ENCODE assay signal across 16 cellular contexts in the genomic region with DNA sequence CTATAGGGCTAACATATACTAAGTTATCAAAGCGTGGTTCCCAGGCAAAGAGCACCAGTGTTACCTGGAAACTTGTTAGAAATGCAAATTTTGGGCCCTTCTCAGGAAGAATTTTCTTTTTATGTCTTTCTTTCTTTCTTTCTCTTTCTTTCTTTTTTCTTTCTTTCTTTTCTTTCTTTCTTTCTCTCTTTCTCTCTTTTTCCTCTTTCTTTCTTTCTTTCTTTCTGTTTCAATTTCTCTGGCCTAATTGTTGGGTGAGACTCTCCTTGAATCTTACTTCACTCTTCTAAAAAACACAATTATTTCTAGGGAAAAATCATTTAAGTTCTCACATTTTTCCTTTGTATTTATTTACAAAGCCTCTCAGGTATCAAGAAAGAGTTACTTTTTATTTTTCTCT. TPM values are rescaled to one million over a fixed set of nuclear protein-coding genes. Genes with fewer than 3 reads are reported as not detected.
DNase-seq lines count a peak whose midpoint lies in the region; ATAC-seq and TF ChIP-seq lines count a peak whose summit lies in the region.
"Had no signal": no experiment of that assay in that cellular context is flagged by ENCODE, and none has a peak within 500 bp of the region (broad histone marks: within the 10 kb centered on the region; RNA-seq: fewer than 3 reads in every experiment).

No MANE protein-coding gene starts in this region.

- TF ChIP-seq POLR2A in IMR-90 (IDR thresholded peaks at IDR 0.05; ENCODE audit: low read depth, low read length) (no peak), Peyer's patch (IDR thresholded peaks at IDR 0.05) (no peak)

- DNase-seq in activated CD8-positive, alpha-beta memory T cell treated with anti-CD3 and anti-CD28 coated beads, Interleukin-2, amount 10 ng/mL, durations not matched to agents 7 days and 5 days, result no peak
- no peak for DNase-seq in activated CD8-positive, alpha-beta memory T cell treated with anti-CD3 and anti-CD28 coated beads, Interleukin-2, amount 50 U/mL, for 4 hours
- no peak for DNase-seq in IMR-90
- DNase-seq in naive thymus-derived CD4-positive, alpha-beta T cell, result no peak
- DNase-seq in T-cell, result no peak
- no peak for DNase-seq in G401 (ENCODE audit: low spot score)
- no peak for DNase-seq in Peyer's patch
- DNase-seq: NCI-H1048, NCI-H1436 treated with DMSO at 0.1 percent for 48 hours, NCI-H2081 treated with DMSO at 0.1 percent for 48 hours, NCI-H2227 treated with DMSO at 0.1 percent for 48 hours, NCI-H524 treated with DMSO at 0.1 percent for 48 hours, SHP77 had no signal

- H3K4me1 Mint-ChIP-seq in activated CD8-positive, alpha-beta memory T cell treated with anti-CD3 and anti-CD28 coated beads, Interleukin-2, amount 10 ng/mL, durations not matched to agents 7 days and 5 days, result peaks cover 38% of the 10 kb centered on the region
- H3K4me1 Mint-ChIP-seq in activated naive CD8-positive, alpha-beta T cell (ENCODE audit: low read depth), result peaks cover 34% of the 10 kb centered on the region
- peaks cover 20 to 35% (median 23%) of the 10 kb centered on the region in 7 donors for H3K4me1 Mint-ChIP-seq in naive thymus-derived CD4-positive, alpha-beta T cell
- H3K4me1 Mint-ChIP-seq in T-cell, result peaks cover 23 to 26% (median 26%) of the 10 kb centered on the region in 3 donors

- no peak for TF ChIP-seq RAD21 in IMR-90 (IDR thresholded peaks at IDR 0.05; ENCODE audit: low read length)

- H2BK15ac ChIP-seq in IMR-90 (ENCODE audit: low read depth, low read length), result no peak overlapping the region

- in situ Hi-C loops in IMR-90 (cut with MboI; ENCODE audit: low sequenced_read_pairs), result no loop called here
- in situ Hi-C loops in G401 (cut with HindIII; ENCODE audit: low sequenced_read_pairs), result no loop called here

- no peak overlapping the region for H2AFZ ChIP-seq in IMR-90 (replicated peaks; ENCODE audit: low read length, poor library complexity)

- H3K27ac ChIP-seq in IMR-90 (ENCODE audit: insufficient read depth, low read length) (no peak overlapping the region), Peyer's patch (no peak overlapping the region)
- H3K27ac ChIP-seq in naive thymus-derived CD4-positive, alpha-beta T cell (ENCODE audit: low read depth, low read length), result no peak overlapping the region
- H3K27ac ChIP-seq: A549; BLaER1 treated with 17β-estradiol and CSF1 and Interleukin-3, amounts not matched to agents 10 nM and 100 nM had no signal

- BruUV-seq in IMR-90 (replicated peaks; lab: Mats Ljungman, UMichigan), result no TSS peak

- dilution Hi-C loops in IMR-90 (cut with HindIII; ENCODE audit: low sequenced_read_pairs, unreplicated experiment), result no loop called here

- POLR2A ChIA-PET in IMR-90 (lab: Charles Lee; ENCODE audit: unreplicated experiment) (no interaction called here), T-cell (lab: Charles Lee) (no interaction called here)
- POLR2A ChIA-PET in naive thymus-derived CD4-positive, alpha-beta T cell (lab: Charles Lee), result interaction anchor here (0.8 to 2.3 kb wide), 3 partner anchors 14 to 182 kb away, joined by 3 to 7 read pairs (median 3); a partner anchor contains a TSS

- TF ChIP-seq CTCF in IMR-90 (conservative IDR thresholded peaks at IDR 0.05; ENCODE audit: low read depth, low read length), result no peak
- no peak for TF ChIP-seq CTCF in Peyer's patch (IDR thresholded peaks at IDR 0.05)

- H4K20me1 ChIP-seq in IMR-90 (ENCODE audit: insufficient read depth, low read length), result no peaks in the 10 kb centered on the region
- H4K20me1 ChIP-seq: BLaER1 treated with 17β-estradiol and CSF1 and Interleukin-3, amounts not matched to agents 10 nM and 100 nM had no signal

- H2AK5ac ChIP-seq in IMR-90 (ENCODE audit: low read depth, low read length), result peak overlapping the region; percentile 43; the same call in 1 of the 2 replicates

- H2AK9ac ChIP-seq in IMR-90 (replicated peaks; ENCODE audit: low read depth, low read length, poor library complexity), result no peak overlapping the region

- intact Hi-C loops in IMR-90 (cut with micrococcal nuclease), result no loop called here
- intact Hi-C loops in naive thymus-derived CD4-positive, alpha-beta T cell (cut with micrococcal nuclease), result no loop called here

- H3K36me3 ChIP-seq in IMR-90 (ENCODE audit: control insufficient read depth, insufficient read depth, low read length) (no peaks in the 10 kb centered on the region), Peyer's patch (no peaks in the 10 kb centered on the region)
- no peaks in the 10 kb centered on the region for H3K36me3 ChIP-seq in naive thymus-derived CD4-positive, alpha-beta T cell (ENCODE audit: control insufficient read depth in 2 of 3, insufficient read depth in 3 of 3, low read length in 3 of 3)

- no peaks in the 10 kb centered on the region for H3K27me3 Mint-ChIP-seq in activated CD8-positive, alpha-beta memory T cell treated with anti-CD3 and anti-CD28 coated beads, Interleukin-2, amount 10 ng/mL, durations not matched to agents 7 days and 5 days
- no peaks in the 10 kb centered on the region for H3K27me3 Mint-ChIP-seq in activated naive CD8-positive, alpha-beta T cell
- no peaks in the 10 kb centered on the region for H3K27me3 Mint-ChIP-seq in naive thymus-derived CD4-positive, alpha-beta T cell
- no peaks in the 10 kb centered on the region for H3K27me3 Mint-ChIP-seq in T-cell

- H3K9me1 ChIP-seq in IMR-90 (ENCODE audit: insufficient read depth, low read length), result peaks cover 11% of the 10 kb centered on the region

- H3K4me3 Mint-ChIP-seq in activated CD8-positive, alpha-beta memory T cell treated with anti-CD3 and anti-CD28 coated beads, Interleukin-2, amount 10 ng/mL, durations not matched to agents 7 days and 5 days, result no peak overlapping the region
- H3K4me3 Mint-ChIP-seq in activated naive CD8-positive, alpha-beta T cell, result no peak overlapping the region
- peak overlapping the region in 2 of 10 donors; percentile 15 to 42 for H3K4me3 Mint-ChIP-seq in naive thymus-derived CD4-positive, alpha-beta T cell
- no peak overlapping the region for H3K4me3 Mint-ChIP-seq in T-cell

- H4K5ac ChIP-seq in IMR-90 (ENCODE audit: low read depth, low read length), result no peak overlapping the region

- CTCF ChIA-PET in activated CD8-positive, alpha-beta memory T cell treated with anti-CD3 and anti-CD28 coated beads, Interleukin-2, amount 10 ng/mL, durations not matched to agents 7 days and 5 days (lab: Charles Lee), result interaction anchor here (2.6 kb wide), 1 partner anchor 15 kb away, joined by 8 read pairs; no protein-coding TSS in a partner anchor
- CTCF ChIA-PET in IMR-90 (lab: Yijun Ruan, JAX) (no interaction called here), T-cell (lab: Charles Lee) (no interaction called here)
- CTCF ChIA-PET in naive thymus-derived CD4-positive, alpha-beta T cell (lab: Charles Lee), result interaction anchor here (1.3 to 1.5 kb wide), 2 partner anchors 25 to 208 kb away, joined by 3 read pairs; no protein-coding TSS in a partner anchor

- H3K18ac ChIP-seq in IMR-90 (ENCODE audit: low read depth, low read length), result no peak overlapping the region; the same call in 1 of the 2 replicates

- H3K36me3 Mint-ChIP-seq in activated CD8-positive, alpha-beta memory T cell treated with anti-CD3 and anti-CD28 coated beads, Interleukin-2, amount 10 ng/mL, durations not matched to agents 7 days and 5 days, result no peaks in the 10 kb centered on the region
- H3K36me3 Mint-ChIP-seq in activated naive CD8-positive, alpha-beta T cell, result no peaks in the 10 kb centered on the region
- H3K36me3 Mint-ChIP-seq in naive thymus-derived CD4-positive, alpha-beta T cell, result peaks cover 0 to 5% (median 1%) of the 10 kb centered on the region in 5 donors
- H3K36me3 Mint-ChIP-seq in T-cell, result no peaks in the 10 kb centered on the region

- H2BK5ac ChIP-seq in IMR-90 (ENCODE audit: low read depth, low read length, poor library complexity, severe bottlenecking), result no peak overlapping the region

- no peak overlapping the region for H3K56ac ChIP-seq in IMR-90 (ENCODE audit: extremely low read depth, insufficient read depth, low read length)

- H4K91ac ChIP-seq in IMR-90 (ENCODE audit: insufficient read depth, low read depth, low read length), result no peak overlapping the region

- H3K4ac ChIP-seq in IMR-90 (ENCODE audit: low read depth, low read length), result no peak overlapping the region

- no CpG with 5 or more reads among the region's 1 CpG for WGBS in IMR-90 (ENCODE audit: extremely low coverage in 2 of 2, insufficient read length in 1 of 2), 2 experiments

- no peak overlapping the region for H4K8ac ChIP-seq in IMR-90 (ENCODE audit: low read depth in 2 of 2, low read length in 2 of 2)

- H3K9ac ChIP-seq in IMR-90 (ENCODE audit: low read depth, low read length), result no peak overlapping the region
- H3K9ac ChIP-seq: BLaER1 treated with 17β-estradiol and CSF1 and Interleukin-3, amounts not matched to agents 10 nM and 100 nM had no signal

- H3K4me1 ChIP-seq in IMR-90 (ENCODE audit: control insufficient read depth, insufficient read depth, low read length) (peaks cover 10% of the 10 kb centered on the region), Peyer's patch (peaks cover 0 to 3% (median 0%) of the 10 kb centered on the region in 4 donors)
- peaks cover 0 to 12% of the 10 kb centered on the region in 2 donors for H3K4me1 ChIP-seq in naive thymus-derived CD4-positive, alpha-beta T cell (ENCODE audit: control insufficient read depth in 2 of 2, insufficient read depth in 2 of 2, low read length in 2 of 2)

- ATAC-seq in activated CD8-positive, alpha-beta memory T cell treated with anti-CD3 and anti-CD28 coated beads, Interleukin-2, amount 10 ng/mL, durations not matched to agents 7 days and 5 days, result no peak
- ATAC-seq in IMR-90 (ENCODE audit: low read depth), result no peak
- ATAC-seq in naive thymus-derived CD4-positive, alpha-beta T cell, result no peak
- ATAC-seq in T-cell (replicated peaks in 1 of 4), result no peak
- ATAC-seq: A549 had no signal

- no peaks in the 10 kb centered on the region for H3K9me3 ChIP-seq in IMR-90 (ENCODE audit: control insufficient read depth, insufficient read depth, low read length)
- H3K9me3 ChIP-seq in naive thymus-derived CD4-positive, alpha-beta T cell (ENCODE audit: control insufficient read depth in 2 of 3, low read length in 3 of 3), result no peaks in the 10 kb centered on the region
- H3K9me3 ChIP-seq in Peyer's patch, result no peaks in the 10 kb centered on the region
- H3K9me3 ChIP-seq: A549 had no signal

- peaks cover 0 to 3% of the 10 kb centered on the region in 2 experiments; a peak in 1 of 4 replicates for H3K79me1 ChIP-seq in IMR-90 (ENCODE audit: low read depth in 1 of 2, low read length in 2 of 2)

- no peak overlapping the region for H3K23ac ChIP-seq in IMR-90 (ENCODE audit: low read depth, low read length)

- H3K14ac ChIP-seq in IMR-90 (replicated peaks; ENCODE audit: low read depth, low read length), result no peak overlapping the region

- no peak overlapping the region for H3K4me2 ChIP-seq in IMR-90 (ENCODE audit: low read depth, low read length)
- H3K4me2 ChIP-seq: A549; BLaER1 treated with 17β-estradiol and CSF1 and Interleukin-3, amounts not matched to agents 10 nM and 100 nM had no signal

- peak overlapping the region; percentile 66 for H3K27ac Mint-ChIP-seq in activated CD8-positive, alpha-beta memory T cell treated with anti-CD3 and anti-CD28 coated beads, Interleukin-2, amount 10 ng/mL, durations not matched to agents 7 days and 5 days
- H3K27ac Mint-ChIP-seq in activated naive CD8-positive, alpha-beta T cell, result peak overlapping the region; percentile 67
- H3K27ac Mint-ChIP-seq in naive thymus-derived CD4-positive, alpha-beta T cell, result peak overlapping the region in 6 of 9 donors; percentile 0 to 88 (median 52)
- peak overlapping the region in 1 of 2 donors; percentile 57 for H3K27ac Mint-ChIP-seq in T-cell

- no peaks in the 10 kb centered on the region for H3K9me3 Mint-ChIP-seq in activated CD8-positive, alpha-beta memory T cell treated with anti-CD3 and anti-CD28 coated beads, Interleukin-2, amount 10 ng/mL, durations not matched to agents 7 days and 5 days (ENCODE audit: low read depth)
- H3K9me3 Mint-ChIP-seq in activated naive CD8-positive, alpha-beta T cell (ENCODE audit: low read depth), result no peaks in the 10 kb centered on the region
- H3K9me3 Mint-ChIP-seq in naive thymus-derived CD4-positive, alpha-beta T cell, result peaks cover 0 to 4% (median 0%) of the 10 kb centered on the region in 11 donors
- no peaks in the 10 kb centered on the region for H3K9me3 Mint-ChIP-seq in T-cell

- no peak overlapping the region for H2BK20ac ChIP-seq in IMR-90 (ENCODE audit: low read depth, low read length)

- H3K27me3 ChIP-seq in IMR-90 (ENCODE audit: control insufficient read depth, insufficient read depth, low read length) (no peaks in the 10 kb centered on the region), Peyer's patch (no peaks in the 10 kb centered on the region)
- no peaks in the 10 kb centered on the region for H3K27me3 ChIP-seq in naive thymus-derived CD4-positive, alpha-beta T cell (ENCODE audit: control insufficient read depth in 2 of 2, insufficient read depth in 2 of 2, low read length in 2 of 2)
- H3K27me3 ChIP-seq: BLaER1 treated with 17β-estradiol and CSF1 and Interleukin-3, amounts not matched to agents 10 nM and 100 nM had no signal

- H3K4me3 ChIP-seq in IMR-90 (ENCODE audit: insufficient read depth, low read depth, low read length) (no peak overlapping the region), Peyer's patch (no peak overlapping the region)
- no peak overlapping the region for H3K4me3 ChIP-seq in naive thymus-derived CD4-positive, alpha-beta T cell (ENCODE audit: low read length)
- H3K4me3 ChIP-seq: A549; BLaER1 treated with 17β-estradiol and CSF1 and Interleukin-3, amounts not matched to agents 10 nM and 100 nM had no signal

- peak overlapping the region; percentile 51; the same call in 1 of the 2 replicates for H2BK120ac ChIP-seq in IMR-90 (ENCODE audit: low read depth, low read length)

RNA-seq across cellular contexts. Expression of a gene that starts 46.5 kb away (rescaled TPM):
- 100 to 1,000 TPM; 211 to 252 TPM for total RNA-seq in activated CD8-positive, alpha-beta memory T cell treated with anti-CD3 and anti-CD28 coated beads, Interleukin-2, amount 10 ng/mL, durations not matched to agents 7 days and 5 days
- total RNA-seq in IMR-90 (2012; rRNA removed) (200 and 262 TPM in 2 replicates), T-cell (100 to 1,000 TPM; 163 to 290 (median 170) TPM), Peyer's patch (100 to 1,000 TPM; 123 to 210 (median 140) TPM)
- 114 and 159 TPM in 2 replicates for polyA plus RNA-seq in IMR-90 (2012; rRNA removed)
- polyA plus RNA-seq in IMR-90 (2012; cell fraction: cytosol; rRNA removed), result 56.5 and 87.8 TPM in 2 replicates
- polyA plus RNA-seq in IMR-90 (2012; cell fraction: nucleus; rRNA removed; ENCODE audit: low replicate concordance), result 16.7 and 90.0 TPM in 2 replicates
- 100 to 1,000 TPM; 202 to 287 (median 223) TPM for total RNA-seq in naive thymus-derived CD4-positive, alpha-beta T cell
- 100 to 1,000 TPM; 482 to 596 TPM for polyA plus RNA-seq in naive thymus-derived CD4-positive, alpha-beta T cell
- total RNA-seq in G401 (2014; rRNA removed; shearing (Covaris generic)), result 97.5 and 103 TPM in 2 replicates

Comparison
In these comparisons a context has a peak if more than half of its experiments do, and no peak if none do; other contexts are left out.
1. CTCF ChIA-PET loops: an anchor here in activated CD8-positive, alpha-beta memory T cell treated with anti-CD3 and anti-CD28 coated beads, Interleukin-2, amount 10 ng/mL, durations not matched to agents 7 days and 5 days (2.6 kb wide) and naive thymus-derived CD4-positive, alpha-beta T cell (1.3 to 1.5 kb wide); none called in IMR-90 and T-cell.